ENCODE assay signal across 9 cellular contexts in genomic region chr17:81517009-81517338, GRCh38. TPM values are rescaled to one million over a fixed set of nuclear protein-coding genes. Genes with fewer than 3 reads are reported as not detected.
DNase-seq lines count a peak whose midpoint lies in the region; ATAC-seq and TF ChIP-seq lines count a peak whose summit lies in the region.
"Had no signal": no experiment of that assay in that cellular context is flagged by ENCODE, and none has a peak within 500 bp of the region (broad histone marks: within the 10 kb centered on the region; RNA-seq: fewer than 3 reads in every experiment).

No MANE protein-coding gene starts in this region.

- H3K27ac Mint-ChIP-seq in dendritic cell treated with granulocyte-macrophage colony-stimulating factor and Interleukin-4, amounts not matched to agents 40 ng/mL and 50 ng/mL, for 4 days = peak overlapping the region; percentile 88
- no peak overlapping the region for H3K27ac Mint-ChIP-seq in nephron progenitor cell

- H3K36me3 ChIP-seq in NT2/D1 (ENCODE audit: insufficient read depth, insufficient read length, low read length) = peaks cover 25% of the 10 kb centered on the region

- peaks cover 18% of the 10 kb centered on the region for H3K27me3 Mint-ChIP-seq in dendritic cell treated with granulocyte-macrophage colony-stimulating factor and Interleukin-4, amounts not matched to agents 40 ng/mL and 50 ng/mL, for 4 days
- peaks cover 33% of the 10 kb centered on the region for H3K27me3 Mint-ChIP-seq in nephron progenitor cell (ENCODE audit: low read depth, poor library complexity)

- H3K9me3 ChIP-seq in NT2/D1 (ENCODE audit: insufficient read depth, low read length) = no peaks in the 10 kb centered on the region

- no peak for TF ChIP-seq CTCF in AG09309 (IDR thresholded peaks at IDR 0.05; ENCODE audit: control insufficient read depth, insufficient read depth, low read depth, low read length, missing control alignments)
- TF ChIP-seq CTCF in nephron progenitor cell (IDR thresholded peaks at IDR 0.05) = no peak
- no peak for TF ChIP-seq CTCF in GM20000 (IDR thresholded peaks at IDR 0.05; ENCODE audit: extremely low read depth, missing control alignments)

- peak overlapping the region; percentile 80 for H3K4me3 ChIP-seq in AG09309 (ENCODE audit: control insufficient read depth, low read depth, low read length)
- no peak overlapping the region for H3K4me3 ChIP-seq in NT2/D1 (ENCODE audit: insufficient read length, low read depth)

- peak overlapping the region; percentile 91 for H3K4me3 Mint-ChIP-seq in dendritic cell treated with granulocyte-macrophage colony-stimulating factor and Interleukin-4, amounts not matched to agents 40 ng/mL and 50 ng/mL, for 4 days
- H3K4me3 Mint-ChIP-seq in nephron progenitor cell = peak overlapping the region; percentile 84

- peaks cover 43% of the 10 kb centered on the region for H3K4me1 Mint-ChIP-seq in dendritic cell treated with granulocyte-macrophage colony-stimulating factor and Interleukin-4, amounts not matched to agents 40 ng/mL and 50 ng/mL, for 4 days (ENCODE audit: low read depth)
- H3K4me1 Mint-ChIP-seq in nephron progenitor cell = peaks cover 43% of the 10 kb centered on the region

- peaks cover 26% of the 10 kb centered on the region for H3K4me1 ChIP-seq in NT2/D1 (ENCODE audit: insufficient read depth, insufficient read length)

- H3K9ac ChIP-seq in NT2/D1 (ENCODE audit: insufficient read length, low read depth) = peak overlapping the region; percentile 57

- H3K9me3 Mint-ChIP-seq in dendritic cell treated with granulocyte-macrophage colony-stimulating factor and Interleukin-4, amounts not matched to agents 40 ng/mL and 50 ng/mL, for 4 days = no peaks in the 10 kb centered on the region
- H3K9me3 Mint-ChIP-seq in nephron progenitor cell = no peaks in the 10 kb centered on the region

- H3K27me3 ChIP-seq in NT2/D1 (ENCODE audit: insufficient read depth, insufficient read length) = peaks cover 40% of the 10 kb centered on the region

- H3K36me3 Mint-ChIP-seq in dendritic cell treated with granulocyte-macrophage colony-stimulating factor and Interleukin-4, amounts not matched to agents 40 ng/mL and 50 ng/mL, for 4 days (ENCODE audit: low read depth) = peaks cover 18% of the 10 kb centered on the region
- peaks cover under 1% of the 10 kb centered on the region for H3K36me3 Mint-ChIP-seq in nephron progenitor cell (ENCODE audit: low read depth)

- no peak for DNase-seq in AG09309 (ENCODE audit: low read depth)
- no peak for DNase-seq in NT2/D1 (ENCODE audit: low read depth, low spot score)
- DNase-seq in nephron progenitor cell = no peak
- no peak for DNase-seq in KG1 (lab: John Stamatoyannopoulos, UW)
- DNase-seq in GM20000 (ENCODE audit: low spot score) = no peak
- DNase-seq in mesenteric fat pad (ENCODE audit: low spot score) = no peak
- DNase-seq: activated effector memory CD4-positive, alpha-beta T cell treated with Interleukin-2 at 50 U/mL for 16 hours had no signal

- ATAC-seq in GM21526 (IDR thresholded peaks at IDR 0.05; ENCODE audit: low FRiP score, unreplicated experiment) = no peak

- intact Hi-C loops in dendritic cell treated with granulocyte-macrophage colony-stimulating factor and Interleukin-4, amounts not matched to agents 40 ng/mL and 50 ng/mL, for 4 days (cut with micrococcal nuclease) = loop anchor here (10.0 kb wide), 1 partner anchor 122 kb away; the partner anchor contains the start of gene BAHCC1

RNA-seq across cellular contexts. Expression of gene ACTG1, which starts 4.4 kb away (rescaled TPM):
- total RNA-seq in mesenteric fat pad = 1,641 TPM

RNA-seq across cellular contexts. Expression of gene FSCN2, which starts 11.2 kb away (rescaled TPM):
- 0.39 TPM for total RNA-seq in mesenteric fat pad

RNA-seq across cellular contexts. Expression of gene FAAP100, which starts 35.2 kb away (rescaled TPM):
- 25.5 TPM for total RNA-seq in mesenteric fat pad
